10 cellular contexts compared by ENCODE assay signal in genomic region chr6:27297857-27298730, GRCh38. TPM values are rescaled to one million over a fixed set of nuclear protein-coding genes. Genes with fewer than 3 reads are reported as not detected.
A peak's percentile ranks its signal among the peaks of the same experiment; 100 is the strongest.
DNase-seq lines count a peak whose midpoint lies in the region; ATAC-seq and TF ChIP-seq lines count a peak whose summit lies in the region.
"Had no signal": no experiment of that assay in that cellular context is flagged by ENCODE, and none has a peak within 500 bp of the region (broad histone marks: within the 10 kb centered on the region; RNA-seq: fewer than 3 reads in every experiment).

No MANE protein-coding gene starts in this region.

- peaks cover 57% of the 10 kb centered on the region for H3K27me3 Mint-ChIP-seq in IgD-negative memory B cell
- H3K27me3 Mint-ChIP-seq in activated naive CD8-positive, alpha-beta T cell treated with anti-CD3 and anti-CD28 coated beads, Interleukin-2, amount 10 ng/mL, durations not matched to agents 7 days and 5 days: peaks cover 71% of the 10 kb centered on the region

- H3K36me3 Mint-ChIP-seq in IgD-negative memory B cell: peaks cover 4% of the 10 kb centered on the region
- peaks cover 2% of the 10 kb centered on the region for H3K36me3 Mint-ChIP-seq in activated naive CD8-positive, alpha-beta T cell treated with anti-CD3 and anti-CD28 coated beads, Interleukin-2, amount 10 ng/mL, durations not matched to agents 7 days and 5 days

- H3K14ac ChIP-seq in mesenchymal stem cell (ENCODE audit: low read length in 2 of 2): no peak overlapping the region

- H3K18ac ChIP-seq in mesenchymal stem cell (ENCODE audit: low read depth in 1 of 2, low read length in 2 of 2): no peak overlapping the region

- intact Hi-C loops in posterior cingulate gyrus (cut with DNase I): no loop called here

- no peak overlapping the region for H3K23ac ChIP-seq in mesenchymal stem cell (ENCODE audit: low read length in 2 of 2)

- H2BK5ac ChIP-seq in mesenchymal stem cell (ENCODE audit: low read depth, low read length, poor library complexity, severe bottlenecking): no peak overlapping the region

- H3K36me3 ChIP-seq in mesenchymal stem cell (ENCODE audit: control insufficient read depth in 1 of 2, insufficient read depth in 2 of 2, low read depth in 1 of 2, low read length in 2 of 2) (no peaks in the 10 kb centered on the region), upper lobe of left lung (no peaks in the 10 kb centered on the region)

- H3K4me3 ChIP-seq in mesenchymal stem cell (ENCODE audit: insufficient read depth in 1 of 2, low read depth in 1 of 2, low read length in 2 of 2) (peak overlapping the region in 1 of 2 experiments; percentile 79), upper lobe of left lung (no peak overlapping the region)

- H3K79me1 ChIP-seq in mesenchymal stem cell (replicated peaks; ENCODE audit: low read length, poor library complexity, severe bottlenecking): no peaks in the 10 kb centered on the region

- no peak overlapping the region for H4K91ac ChIP-seq in mesenchymal stem cell (ENCODE audit: low read length)

- peak overlapping the region; percentile 81 for H3K4me2 ChIP-seq in mesenchymal stem cell (ENCODE audit: low read length, poor library complexity, severe bottlenecking)

- H4K8ac ChIP-seq in mesenchymal stem cell (ENCODE audit: low read length): no peak overlapping the region

- POLR2A ChIA-PET in activated naive CD8-positive, alpha-beta T cell treated with anti-CD3 and anti-CD28 coated beads, Interleukin-2, amount 10 ng/mL, durations not matched to agents 7 days and 5 days (lab: Charles Lee): no interaction called here

- H2AK5ac ChIP-seq in mesenchymal stem cell (ENCODE audit: low read length, severe bottlenecking): no peak overlapping the region

- no peak for ATAC-seq in activated naive CD8-positive, alpha-beta T cell treated with anti-CD3 and anti-CD28 coated beads, Interleukin-2, amount 10 ng/mL, durations not matched to agents 7 days and 5 days (ENCODE audit: low read depth)
- ATAC-seq in upper lobe of left lung (ENCODE audit: low FRiP score in 2 of 2): no peak

- peaks cover 7 to 25% (median 15%) of the 10 kb centered on the region in 3 donors for H3K9me3 Mint-ChIP-seq in IgD-negative memory B cell
- peaks cover 22% of the 10 kb centered on the region for H3K9me3 Mint-ChIP-seq in activated naive CD8-positive, alpha-beta T cell treated with anti-CD3 and anti-CD28 coated beads, Interleukin-2, amount 10 ng/mL, durations not matched to agents 7 days and 5 days

- no peak for TF ChIP-seq POLR2A in upper lobe of left lung (IDR thresholded peaks at IDR 0.05)

- peak overlapping the region in 2 of 4 donors; percentile 55 to 74 for H3K4me3 Mint-ChIP-seq in IgD-negative memory B cell
- peak overlapping the region; percentile 3 for H3K4me3 Mint-ChIP-seq in activated naive CD8-positive, alpha-beta T cell treated with anti-CD3 and anti-CD28 coated beads, Interleukin-2, amount 10 ng/mL, durations not matched to agents 7 days and 5 days

- H3K9me3 ChIP-seq in mesenchymal stem cell (ENCODE audit: control insufficient read depth, low read length) (no peaks in the 10 kb centered on the region), upper lobe of left lung (peaks cover 0 to 9% (median 4%) of the 10 kb centered on the region in 4 donors)

- no peak overlapping the region for H3K4ac ChIP-seq in mesenchymal stem cell (ENCODE audit: low read depth in 1 of 2, low read length in 2 of 2)

- peak; percentile 48 for DNase-seq in DMS53 (lab: John Stamatoyannopoulos, UW)
- no peak for DNase-seq in DMS53 treated with DMSO at 0.1 percent for 48 hours (lab: John Stamatoyannopoulos, UW; ENCODE audit: unreplicated experiment)
- no peak for DNase-seq in activated naive CD8-positive, alpha-beta T cell treated with anti-CD3 and anti-CD28 coated beads, Interleukin-2, amount 10 ng/mL, durations not matched to agents 7 days and 5 days
- DNase-seq in mesenchymal stem cell: peak; percentile 51
- no peak for DNase-seq in posterior cingulate gyrus
- DNase-seq in NCI-H2196 (lab: John Stamatoyannopoulos, UW; ENCODE audit: unreplicated experiment): no peak
- no peak for DNase-seq in upper lobe of left lung
- DNase-seq: MV-4-11; stimulated activated naive CD4-positive, alpha-beta T cell had no signal

- H3K27ac ChIP-seq in mesenchymal stem cell (ENCODE audit: low read length, poor library complexity, severe bottlenecking) (no peak overlapping the region), upper lobe of left lung (no peak overlapping the region)

- H3K4me1 ChIP-seq in mesenchymal stem cell (ENCODE audit: control insufficient read depth, insufficient read depth, low read depth, low read length) (peaks cover 5% of the 10 kb centered on the region), upper lobe of left lung (no peaks in the 10 kb centered on the region)

- H3K9ac ChIP-seq in mesenchymal stem cell (ENCODE audit: low read length): no peak overlapping the region

- no peak overlapping the region for H2AFZ ChIP-seq in mesenchymal stem cell (ENCODE audit: low read depth, low read length)

- TF ChIP-seq CTCF in upper lobe of left lung (IDR thresholded peaks at IDR 0.05): no peak

- H3K27me3 ChIP-seq in mesenchymal stem cell (ENCODE audit: control insufficient read depth in 1 of 2, insufficient read depth in 1 of 2, low read length in 2 of 2): peaks cover 0 to 13% of the 10 kb centered on the region in 2 experiments
- peaks cover 0 to 33% (median 15%) of the 10 kb centered on the region in 4 donors for H3K27me3 ChIP-seq in upper lobe of left lung

- peaks cover 0 to 5% (median 0%) of the 10 kb centered on the region in 3 donors for H3K4me1 Mint-ChIP-seq in IgD-negative memory B cell
- H3K4me1 Mint-ChIP-seq in activated naive CD8-positive, alpha-beta T cell treated with anti-CD3 and anti-CD28 coated beads, Interleukin-2, amount 10 ng/mL, durations not matched to agents 7 days and 5 days: peaks cover 13% of the 10 kb centered on the region

- no peak overlapping the region for H2BK12ac ChIP-seq in mesenchymal stem cell (ENCODE audit: low read length in 2 of 2)

- H2BK120ac ChIP-seq in mesenchymal stem cell (ENCODE audit: low read depth, low read length): no peak overlapping the region

- no peak overlapping the region for H2BK15ac ChIP-seq in mesenchymal stem cell (ENCODE audit: low read depth, poor library complexity, severe bottlenecking)

- no peak for TF ChIP-seq EP300 in upper lobe of left lung (IDR thresholded peaks at IDR 0.05)

- 8% methylated on average over 11 of the region's 22 CpGs for WGBS in mesenchymal stem cell
- WGBS in upper lobe of left lung, 2 donors: 25 to 31% methylated on average over 22 of the region's 22 CpGs

- peak overlapping the region in 2 of 3 donors; percentile 43 to 89 for H3K27ac Mint-ChIP-seq in IgD-negative memory B cell
- peak overlapping the region; percentile 42 for H3K27ac Mint-ChIP-seq in activated naive CD8-positive, alpha-beta T cell treated with anti-CD3 and anti-CD28 coated beads, Interleukin-2, amount 10 ng/mL, durations not matched to agents 7 days and 5 days

RNA-seq across cellular contexts. Expression of gene POM121L2, which starts 14.0 kb away (rescaled TPM):
- not detected for polyA plus RNA-seq in IgD-negative memory B cell
- not detected for total RNA-seq in activated naive CD8-positive, alpha-beta T cell treated with anti-CD3 and anti-CD28 coated beads, Interleukin-2, amount 10 ng/mL, durations not matched to agents 7 days and 5 days
- polyA plus RNA-seq in mesenchymal stem cell (2013, experiment 1 of 2): not detected
- polyA plus RNA-seq in mesenchymal stem cell (2013, experiment 2 of 2): not detected
- not detected for total RNA-seq in upper lobe of left lung

RNA-seq across cellular contexts. Expression of gene PRSS16, which starts 50.6 kb away (rescaled TPM):
- 3.2 TPM for polyA plus RNA-seq in IgD-negative memory B cell
- total RNA-seq in activated naive CD8-positive, alpha-beta T cell treated with anti-CD3 and anti-CD28 coated beads, Interleukin-2, amount 10 ng/mL, durations not matched to agents 7 days and 5 days: 1 to 10 TPM in 1 of 2 experiments, under 1 TPM in 1; 0.86 to 1.4 TPM
- polyA plus RNA-seq in mesenchymal stem cell (2013, experiment 1 of 2): 0.17 TPM
- 0.21 TPM for polyA plus RNA-seq in mesenchymal stem cell (2013, experiment 2 of 2)
- total RNA-seq in upper lobe of left lung: 10 to 100 TPM; 11.9 to 21.0 (median 14.6) TPM

Comparison
In these comparisons a context has a peak if more than half of its experiments do, and no peak if none do; other contexts are left out.
1. DNase-seq: peak in DMS53 (single experiment) and mesenchymal stem cell (single experiment); none in DMS53 treated with DMSO at 0.1 percent for 48 hours (single experiment), activated naive CD8-positive, alpha-beta T cell treated with anti-CD3 and anti-CD28 coated beads, Interleukin-2, amount 10 ng/mL, durations not matched to agents 7 days and 5 days (single experiment), posterior cingulate gyrus (0 of 10), NCI-H2196 (single experiment) and upper lobe of left lung (0 of 2).
2. RNA of gene PRSS16, which starts 50.6 kb away (total RNA-seq): 11.9 to 21.0 TPM in upper lobe of left lung; 0.86 to 1.4 TPM in activated naive CD8-positive, alpha-beta T cell treated with anti-CD3 and anti-CD28 coated beads, Interleukin-2, amount 10 ng/mL, durations not matched to agents 7 days and 5 days; every median in the first group is over 4 times any median in the second.